9 cellular contexts compared by ENCODE assay signal in the genomic region with DNA sequence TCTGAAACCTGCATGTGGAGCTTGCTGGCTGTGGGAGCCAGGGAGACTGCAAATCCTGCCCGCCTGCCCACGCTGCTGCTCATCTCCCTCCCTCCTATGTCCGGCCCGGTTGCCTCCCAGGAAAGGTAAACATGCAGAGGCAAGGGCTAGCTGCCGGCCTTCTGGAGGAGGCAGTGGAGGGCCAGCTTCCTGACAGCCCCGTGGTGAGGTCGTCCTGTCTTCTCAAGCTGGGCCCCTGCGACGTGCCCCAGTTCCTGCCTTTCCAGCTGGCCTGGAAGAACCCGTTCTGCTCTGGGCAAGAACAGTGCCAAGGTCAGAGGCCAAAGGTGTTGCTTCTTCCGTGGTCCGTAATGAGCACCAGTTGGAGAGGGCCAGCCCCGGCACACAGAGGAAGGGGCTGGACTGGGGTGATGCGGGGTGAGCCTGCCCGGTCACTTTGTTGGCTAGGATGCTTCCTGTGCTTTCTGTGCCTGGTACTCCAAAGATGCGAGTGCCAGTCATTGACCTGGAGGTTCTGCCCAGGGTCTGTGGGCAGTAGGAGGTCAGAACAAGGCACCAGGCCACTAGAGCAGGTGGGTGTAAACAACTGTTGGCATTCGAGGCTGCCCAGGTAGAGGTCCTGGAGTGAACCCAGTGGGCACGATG. TPM values are rescaled to one million over a fixed set of nuclear protein-coding genes. Genes with fewer than 3 reads are reported as not detected.
A peak's percentile ranks its signal among the peaks of the same experiment; 100 is the strongest.
DNase-seq lines count a peak whose midpoint lies in the region; ATAC-seq, FAIRE-seq and TF ChIP-seq lines count a peak whose summit lies in the region.
"Had no signal": no experiment of that assay in that cellular context is flagged by ENCODE, and none has a peak within 500 bp of the region (broad histone marks: within the 10 kb centered on the region; RNA-seq: fewer than 3 reads in every experiment).

No MANE protein-coding gene starts in this region.

- H3K14ac ChIP-seq in H1 (ENCODE audit: insufficient read length): no peak overlapping the region

- peak overlapping the region; percentile 87 for H2BK120ac ChIP-seq in H1 (replicated peaks; ENCODE audit: low read depth, low read length)

- FAIRE-seq in H1 (lab: Jason Lieb, UNC): no peak

- 67% methylated on average over 16 of the region's 18 CpGs; no CpG with 5 or more reads in 1 of the 2 experiments for whole genome bisulfite sequencing in H1 (ENCODE audit: extremely low coverage in 1 of 2, insufficient coverage in 1 of 2, insufficient read length in 1 of 2, insufficient replicate concordance in 2 of 2, low coverage in 1 of 2, low lambda C conversion rate in 2 of 2, missing lambda C conversion rate in 1 of 2), 2 experiments
- 47% methylated on average over 18 of the region's 18 CpGs for WGBS in urinary bladder

- H2BK12ac ChIP-seq in H1 (ENCODE audit: low read depth, low read length): peak overlapping the region; percentile 99

- peaks cover 14 to 34% (median 18%) of the 10 kb centered on the region in 4 experiments for H3K4me1 ChIP-seq in H1 (replicated peaks in 1 of 4; ENCODE audit: control insufficient read depth in 3 of 4, insufficient read depth in 4 of 4, low read length in 3 of 4)
- peaks cover 34% of the 10 kb centered on the region for H3K4me1 ChIP-seq in muscle layer of colon (ENCODE audit: insufficient read depth, low read length)
- H3K4me1 ChIP-seq in urinary bladder (ENCODE audit: insufficient read depth): no peaks in the 10 kb centered on the region

- no peaks in the 10 kb centered on the region for H4K20me1 ChIP-seq in H1 (replicated peaks in 1 of 2; ENCODE audit: control insufficient read depth in 1 of 2, insufficient read depth in 2 of 2, low read length in 2 of 2)

- H3K23me2 ChIP-seq in H1 (ENCODE audit: low read depth, low read length): no peaks in the 10 kb centered on the region; the same call in 1 of the 2 replicates

- TF ChIP-seq RAD21 in H1 (IDR thresholded peaks at IDR 0.05 in 1 of 2, conservative IDR thresholded peaks at IDR 0.05 in 1 of 2; ENCODE audit: low read depth in 2 of 2, low read length in 2 of 2): no peak

- ATAC-seq in activated naive CD4-positive, alpha-beta T cell treated with anti-CD3 and anti-CD28 coated beads, Interleukin-2, amount 50 U/mL, for 72 hours: no peak
- ATAC-seq in GM18867 (IDR thresholded peaks at IDR 0.05; ENCODE audit: unreplicated experiment) (no peak), GM21786 (IDR thresholded peaks at IDR 0.05; ENCODE audit: unreplicated experiment) (no peak)

- POLR2A ChIA-PET in H1 (lab: Charles Lee; ENCODE audit: partially characterized antibody): interaction anchor here (0.7 to 3.2 kb wide), 19 partner anchors 9 to 113 kb away, joined by 3 to 25 read pairs (median 4); partner anchors contain the start of genes DDX54, SLC8B1 and TPCN1

- TF ChIP-seq CTCF in H1 (IDR thresholded peaks at IDR 0.05; ENCODE audit: control extremely low read depth in 1 of 3, insufficient read depth in 1 of 3, low read depth in 1 of 3, low read length in 3 of 3): no peak

- no peak for TF ChIP-seq POLR2A in H1 (IDR thresholded peaks at IDR 0.05; ENCODE audit: control extremely low read depth in 1 of 2, low read depth in 2 of 2, low read length in 2 of 2)

- H2BK5ac ChIP-seq in H1 (ENCODE audit: low read depth, low read length): peak overlapping the region; percentile 86

- H3K4me3 ChIP-seq in H1 (ENCODE audit: extremely low read depth in 1 of 4, insufficient read depth in 2 of 4, low read depth in 3 of 4, low read length in 4 of 4) (peak overlapping the region in 3 of 4 experiments; percentile 16 to 49 (median 16); a peak in 4 of 8 replicates), muscle layer of colon (ENCODE audit: low read depth in 1 of 2, low read length in 2 of 2) (peak overlapping the region in 1 of 2 donors; percentile 60), urinary bladder (ENCODE audit: low read depth, low read length) (no peak overlapping the region)

- H3K27ac Mint-ChIP-seq in activated naive CD4-positive, alpha-beta T cell treated with anti-CD3 and anti-CD28 coated beads, Interleukin-2, amount 50 U/mL, for 72 hours: peak overlapping the region; percentile 68 to 77
- H3K27ac Mint-ChIP-seq: activated naive CD8-positive, alpha-beta T cell had no signal

- H3K4ac ChIP-seq in H1 (replicated peaks; ENCODE audit: insufficient read length, low read depth, low read length): peak overlapping the region; percentile 83

- no peaks in the 10 kb centered on the region for H3K79me1 ChIP-seq in H1 (ENCODE audit: low read depth, low read length)

- H3K18ac ChIP-seq in H1 (ENCODE audit: extremely low read depth, low read length): peak overlapping the region; percentile 53; the same call in 1 of the 2 replicates

- H3K23ac ChIP-seq in H1 (ENCODE audit: insufficient read length): no peak overlapping the region

- H3K36me3 ChIP-seq in H1 (ENCODE audit: control insufficient read depth in 2 of 4, insufficient read depth in 4 of 4, low read length in 3 of 4) (no peaks in the 10 kb centered on the region), muscle layer of colon (ENCODE audit: insufficient read depth, low read length) (peaks cover 20% of the 10 kb centered on the region), urinary bladder (ENCODE audit: insufficient read depth) (no peaks in the 10 kb centered on the region)

- peak overlapping the region in 2 of 4 experiments; percentile 29 to 56; a peak in 4 of 7 replicates for H3K9ac ChIP-seq in H1 (replicated peaks in 1 of 4; ENCODE audit: extremely low read depth in 1 of 4, low read depth in 3 of 4, low read length in 3 of 4)
- no peak overlapping the region for H3K9ac ChIP-seq in muscle layer of colon (ENCODE audit: low read length)

- peak overlapping the region; percentile 92; the same call in 1 of the 2 replicates for H2AK5ac ChIP-seq in H1 (ENCODE audit: low read depth, low read length)

- no peak overlapping the region for H4K5ac ChIP-seq in H1 (ENCODE audit: insufficient read length, low read depth, low read length)

- peaks cover 0 to 4% of the 10 kb centered on the region in 2 donors for H3K9me3 Mint-ChIP-seq in activated naive CD4-positive, alpha-beta T cell treated with anti-CD3 and anti-CD28 coated beads, Interleukin-2, amount 50 U/mL, for 72 hours

- H3K27ac ChIP-seq in H1 (ENCODE audit: low read depth, low read length) (peak overlapping the region; percentile 83), muscle layer of colon (ENCODE audit: low read depth, low read length) (peak overlapping the region; percentile 84), urinary bladder (ENCODE audit: low read depth) (peak overlapping the region; percentile 83)

- peak overlapping the region; percentile 46 to 69 for H3K4me2 ChIP-seq in H1 (ENCODE audit: insufficient read depth in 1 of 2, low read depth in 2 of 2, low read length in 2 of 2)

- no peak for DNase-seq in activated naive CD4-positive, alpha-beta T cell treated with anti-CD3 and anti-CD28 coated beads, Interleukin-2, amount 50 U/mL, for 72 hours (ENCODE audit: low spot score in 2 of 2)
- DNase-seq in activated naive CD4-positive, alpha-beta T cell treated with anti-CD3 and anti-CD28 coated beads, Interleukin-2, amount 50 U/mL, for 16 hours: no peak
- DNase-seq in H1 (ENCODE audit: low read depth in 1 of 2, low spot score in 2 of 2) (peak in 1 of 2 experiments; percentile 53), NCI-H128 (lab: John Stamatoyannopoulos, UW; ENCODE audit: unreplicated experiment) (no peak)

- no peaks in the 10 kb centered on the region; a peak in 1 of 4 replicates for H3K79me2 ChIP-seq in H1 (ENCODE audit: control insufficient read depth in 1 of 2, insufficient read depth in 2 of 2, low read length in 2 of 2)

- H3K27me3 ChIP-seq in H1 (replicated peaks in 1 of 4; ENCODE audit: control insufficient read depth in 3 of 4, extremely low read depth in 1 of 4, insufficient read depth in 3 of 4, low read length in 3 of 4) (no peaks in the 10 kb centered on the region), muscle layer of colon (ENCODE audit: control insufficient read depth in 1 of 2, insufficient read depth in 2 of 2, low read length in 2 of 2) (no peaks in the 10 kb centered on the region)

- no peak overlapping the region for H2AFZ ChIP-seq in H1 (ENCODE audit: low read length)

- TF ChIP-seq EP300 in H1 (IDR thresholded peaks at IDR 0.05; ENCODE audit: borderline replicate concordance in 1 of 2, low read depth in 2 of 2, low read length in 2 of 2): no peak

- H2BK15ac ChIP-seq in H1 (ENCODE audit: low read length): no peak overlapping the region; the same call in 1 of the 2 replicates

- peaks cover 10 to 14% of the 10 kb centered on the region in 2 donors for H3K36me3 Mint-ChIP-seq in activated naive CD4-positive, alpha-beta T cell treated with anti-CD3 and anti-CD28 coated beads, Interleukin-2, amount 50 U/mL, for 72 hours
- H3K36me3 Mint-ChIP-seq: activated naive CD8-positive, alpha-beta T cell had no signal

- peak overlapping the region; percentile 94 for H4K8ac ChIP-seq in H1 (ENCODE audit: extremely low read depth, insufficient read depth, low read length)

- H2BK20ac ChIP-seq in H1 (ENCODE audit: low read length): peak overlapping the region; percentile 83; the same call in 1 of the 2 replicates

- H4K91ac ChIP-seq in H1 (replicated peaks; ENCODE audit: insufficient read length, low read length): peak overlapping the region; percentile 84

- H3K56ac ChIP-seq in H1 (replicated peaks; ENCODE audit: insufficient read length, low read depth, low read length): no peak overlapping the region

- CTCF ChIA-PET in H1 (lab: Charles Lee; ENCODE audit: partially characterized antibody): interaction anchor here (0.9 to 2.6 kb wide), 8 partner anchors 9 to 52 kb away, joined by 3 to 7 read pairs (median 3); partner anchors contain the start of gene TPCN1

- H3K9me3 ChIP-seq in H1 (ENCODE audit: insufficient read depth in 2 of 2, low read depth in 1 of 2, low read length in 1 of 2): no peaks in the 10 kb centered on the region
- H3K9me3 ChIP-seq in muscle layer of colon (ENCODE audit: low read length): no peaks in the 10 kb centered on the region

TF ChIP-seq in H1, 55 proteins besides CTCF, POLR2A, EP300 and RAD21 (continues in another document):
- TF ChIP-seq SIX5 (IDR thresholded peaks at IDR 0.05; ENCODE audit: low read depth, low read length): no peak
- no peak for TF ChIP-seq CTBP2 (IDR thresholded peaks at IDR 0.05; ENCODE audit: borderline replicate concordance, insufficient read depth, insufficient read length, low read length)
- no peak for TF ChIP-seq TEAD4 (IDR thresholded peaks at IDR 0.05; ENCODE audit: low read depth, low read length)

RNA-seq across cellular contexts. Expression of gene TPCN1, which starts 25.3 kb away (rescaled TPM):
- 100 to 1,000 TPM in 1 of 2 donors, 10 to 100 TPM in 1; 54.7 to 111 TPM for total RNA-seq in activated naive CD4-positive, alpha-beta T cell treated with anti-CD3 and anti-CD28 coated beads, Interleukin-2, amount 50 U/mL, for 72 hours
- 18.1 and 21.4 TPM in 2 replicates for total RNA-seq in H1 (2021; fragmentation: NEBNext Ultra II Directional; extraction: Animal tissue kit (Norgen Biotek cat#: 25700))
- polyA plus RNA-seq in H1 (2011; rRNA removed) (14.9 and 22.7 TPM in 2 replicates), urinary bladder (39.3 TPM)
- polyA plus RNA-seq in H1 (2011; cell fraction: cytosol; rRNA removed): 13.7 TPM
- polyA plus RNA-seq in H1 (2011; cell fraction: nucleus; rRNA removed): 83.7 TPM
- 13.6 to 25.4 TPM (median 22.3 TPM) in 4 replicates for polyA plus RNA-seq in H1 (2012, experiment 1 of 2)
- 9.8 TPM for polyA plus RNA-seq in H1 (2012, experiment 2 of 2)
- polyA plus RNA-seq in H1 (2013, experiment 1 of 2): 16.1 TPM
- 15.3 TPM for polyA plus RNA-seq in H1 (2013, experiment 2 of 2)
- polyA minus RNA-seq in H1 (2011; rRNA and poly(A)+ RNA removed): 18.5 and 20.8 TPM in 2 replicates
- 15.6 TPM for polyA minus RNA-seq in H1 (2011; cell fraction: cytosol; rRNA and poly(A)+ RNA removed)
- 40.6 TPM for polyA minus RNA-seq in H1 (2011; cell fraction: nucleus; rRNA and poly(A)+ RNA removed)
- 19.3 TPM for total RNA-seq in urinary bladder
